1 cellular context compared by ENCODE assay signal in the genomic region with DNA sequence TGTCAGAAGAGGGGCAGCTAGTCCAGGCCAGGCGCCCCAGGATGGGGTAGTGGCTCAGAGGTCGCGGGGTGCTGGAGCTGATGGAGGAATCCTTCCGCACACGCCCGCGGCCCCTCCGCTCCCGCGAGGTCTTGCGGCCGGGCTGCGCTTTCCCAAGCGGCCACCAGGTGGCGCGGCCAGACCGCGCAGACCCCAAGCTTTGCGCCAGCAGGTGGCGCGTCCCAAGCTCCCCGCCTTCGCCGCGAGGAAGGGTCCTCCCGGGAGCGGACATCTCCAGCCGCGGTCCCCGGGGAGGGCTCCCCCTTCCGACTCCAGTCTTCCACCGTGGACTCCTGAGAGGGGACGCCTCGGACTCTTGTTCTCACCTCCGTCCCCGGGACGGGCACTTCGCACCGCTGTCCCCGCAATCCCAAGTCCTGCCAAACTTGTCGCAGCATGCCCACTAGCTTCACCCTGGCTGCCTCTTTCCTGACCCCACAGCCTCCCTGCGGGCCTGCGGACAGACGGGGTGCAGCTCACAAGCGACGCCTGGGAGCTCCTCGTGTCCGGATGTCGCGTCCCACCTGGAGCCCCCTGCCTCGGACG.
TF ChIP-seq lines count a peak whose summit lies in the region.

No MANE protein-coding gene starts in this region.

TF ChIP-seq in SK-N-SH, 30 proteins besides CTCF, POLR2A, EP300 and RAD21 (continued from another document):
- TF ChIP-seq, protein P1, sequence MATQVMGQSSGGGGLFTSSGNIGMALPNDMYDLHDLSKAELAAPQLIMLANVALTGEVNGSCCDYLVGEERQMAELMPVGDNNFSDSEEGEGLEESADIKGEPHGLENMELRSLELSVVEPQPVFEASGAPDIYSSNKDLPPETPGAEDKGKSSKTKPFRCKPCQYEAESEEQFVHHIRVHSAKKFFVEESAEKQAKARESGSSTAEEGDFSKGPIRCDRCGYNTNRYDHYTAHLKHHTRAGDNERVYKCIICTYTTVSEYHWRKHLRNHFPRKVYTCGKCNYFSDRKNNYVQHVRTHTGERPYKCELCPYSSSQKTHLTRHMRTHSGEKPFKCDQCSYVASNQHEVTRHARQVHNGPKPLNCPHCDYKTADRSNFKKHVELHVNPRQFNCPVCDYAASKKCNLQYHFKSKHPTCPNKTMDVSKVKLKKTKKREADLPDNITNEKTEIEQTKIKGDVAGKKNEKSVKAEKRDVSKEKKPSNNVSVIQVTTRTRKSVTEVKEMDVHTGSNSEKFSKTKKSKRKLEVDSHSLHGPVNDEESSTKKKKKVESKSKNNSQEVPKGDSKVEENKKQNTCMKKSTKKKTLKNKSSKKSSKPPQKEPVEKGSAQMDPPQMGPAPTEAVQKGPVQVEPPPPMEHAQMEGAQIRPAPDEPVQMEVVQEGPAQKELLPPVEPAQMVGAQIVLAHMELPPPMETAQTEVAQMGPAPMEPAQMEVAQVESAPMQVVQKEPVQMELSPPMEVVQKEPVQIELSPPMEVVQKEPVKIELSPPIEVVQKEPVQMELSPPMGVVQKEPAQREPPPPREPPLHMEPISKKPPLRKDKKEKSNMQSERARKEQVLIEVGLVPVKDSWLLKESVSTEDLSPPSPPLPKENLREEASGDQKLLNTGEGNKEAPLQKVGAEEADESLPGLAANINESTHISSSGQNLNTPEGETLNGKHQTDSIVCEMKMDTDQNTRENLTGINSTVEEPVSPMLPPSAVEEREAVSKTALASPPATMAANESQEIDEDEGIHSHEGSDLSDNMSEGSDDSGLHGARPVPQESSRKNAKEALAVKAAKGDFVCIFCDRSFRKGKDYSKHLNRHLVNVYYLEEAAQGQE (IDR thresholded peaks at IDR 0.05; ENCODE audit: low read depth, low read length): no peak
- TF ChIP-seq MEF2A (IDR thresholded peaks at IDR 0.05; ENCODE audit: borderline replicate concordance, low read depth): no peak
- TF ChIP-seq SIN3A (IDR thresholded peaks at IDR 0.05; ENCODE audit: borderline replicate concordance, low read depth, low read length): 0 out of 2 replicates have a peak, but pooled peaks have one; percentile 38
- TF ChIP-seq JUND (IDR thresholded peaks at IDR 0.05): no peak
- TF ChIP-seq SMC3 (IDR thresholded peaks at IDR 0.05; ENCODE audit: low read depth, low read length): peak; percentile 99
- peak; percentile 95 for TF ChIP-seq CHD2 (IDR thresholded peaks at IDR 0.05; ENCODE audit: low read length, partially characterized antibody)
- TF ChIP-seq, protein P2, sequence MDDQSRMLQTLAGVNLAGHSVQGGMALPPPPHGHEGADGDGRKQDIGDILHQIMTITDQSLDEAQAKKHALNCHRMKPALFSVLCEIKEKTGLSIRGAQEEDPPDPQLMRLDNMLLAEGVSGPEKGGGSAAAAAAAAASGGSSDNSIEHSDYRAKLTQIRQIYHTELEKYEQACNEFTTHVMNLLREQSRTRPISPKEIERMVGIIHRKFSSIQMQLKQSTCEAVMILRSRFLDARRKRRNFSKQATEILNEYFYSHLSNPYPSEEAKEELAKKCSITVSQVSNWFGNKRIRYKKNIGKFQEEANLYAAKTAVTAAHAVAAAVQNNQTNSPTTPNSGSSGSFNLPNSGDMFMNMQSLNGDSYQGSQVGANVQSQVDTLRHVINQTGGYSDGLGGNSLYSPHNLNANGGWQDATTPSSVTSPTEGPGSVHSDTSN (IDR thresholded peaks at IDR 0.05): no peak
- TF ChIP-seq NRF1 (IDR thresholded peaks at IDR 0.05; ENCODE audit: low read depth, low read length): no peak
- 0 out of 2 replicates have a peak, but pooled peaks have one; percentile 10 for TF ChIP-seq ELF1 (IDR thresholded peaks at IDR 0.05)
- TF ChIP-seq NFIC (IDR thresholded peaks at IDR 0.05; ENCODE audit: borderline replicate concordance): no peak
- no peak for TF ChIP-seq TCF12 (IDR thresholded peaks at IDR 0.05)
- TF ChIP-seq RFX5 (IDR thresholded peaks at IDR 0.05; ENCODE audit: low read length): no peak; the same call in 1 of the 2 replicates
- TF ChIP-seq MAX (IDR thresholded peaks at IDR 0.05; ENCODE audit: low read depth): peak; percentile 65; the same call in 1 of the 2 replicates
- TF ChIP-seq GABPA (IDR thresholded peaks at IDR 0.05; ENCODE audit: low read depth): no peak
- TF ChIP-seq FOXM1 (IDR thresholded peaks at IDR 0.05; ENCODE audit: low read depth): peak; percentile 42; the same call in 1 of the 2 replicates
- no peak for TF ChIP-seq FOXJ3 (CRISPR knock-in tag; IDR thresholded peaks at IDR 0.05)
- TF ChIP-seq, protein P3, sequence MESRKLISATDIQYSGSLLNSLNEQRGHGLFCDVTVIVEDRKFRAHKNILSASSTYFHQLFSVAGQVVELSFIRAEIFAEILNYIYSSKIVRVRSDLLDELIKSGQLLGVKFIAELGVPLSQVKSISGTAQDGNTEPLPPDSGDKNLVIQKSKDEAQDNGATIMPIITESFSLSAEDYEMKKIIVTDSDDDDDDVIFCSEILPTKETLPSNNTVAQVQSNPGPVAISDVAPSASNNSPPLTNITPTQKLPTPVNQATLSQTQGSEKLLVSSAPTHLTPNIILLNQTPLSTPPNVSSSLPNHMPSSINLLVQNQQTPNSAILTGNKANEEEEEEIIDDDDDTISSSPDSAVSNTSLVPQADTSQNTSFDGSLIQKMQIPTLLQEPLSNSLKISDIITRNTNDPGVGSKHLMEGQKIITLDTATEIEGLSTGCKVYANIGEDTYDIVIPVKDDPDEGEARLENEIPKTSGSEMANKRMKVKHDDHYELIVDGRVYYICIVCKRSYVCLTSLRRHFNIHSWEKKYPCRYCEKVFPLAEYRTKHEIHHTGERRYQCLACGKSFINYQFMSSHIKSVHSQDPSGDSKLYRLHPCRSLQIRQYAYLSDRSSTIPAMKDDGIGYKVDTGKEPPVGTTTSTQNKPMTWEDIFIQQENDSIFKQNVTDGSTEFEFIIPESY (IDR thresholded peaks at IDR 0.05; ENCODE audit: borderline replicate concordance, low read depth): peak; percentile 59; the same call in 1 of the 2 replicates
- peak; percentile 25; the same call in 1 of the 2 replicates for TF ChIP-seq RCOR1 (IDR thresholded peaks at IDR 0.05; ENCODE audit: low read length)
- no peak for TF ChIP-seq EZH2phosphoT487 (IDR thresholded peaks at IDR 0.05; ENCODE audit: borderline replicate concordance, low read depth)
- TF ChIP-seq POLR2AphosphoS5 (IDR thresholded peaks at IDR 0.05; ENCODE audit: low read depth, low read length): no peak
